In the genomic region with DNA sequence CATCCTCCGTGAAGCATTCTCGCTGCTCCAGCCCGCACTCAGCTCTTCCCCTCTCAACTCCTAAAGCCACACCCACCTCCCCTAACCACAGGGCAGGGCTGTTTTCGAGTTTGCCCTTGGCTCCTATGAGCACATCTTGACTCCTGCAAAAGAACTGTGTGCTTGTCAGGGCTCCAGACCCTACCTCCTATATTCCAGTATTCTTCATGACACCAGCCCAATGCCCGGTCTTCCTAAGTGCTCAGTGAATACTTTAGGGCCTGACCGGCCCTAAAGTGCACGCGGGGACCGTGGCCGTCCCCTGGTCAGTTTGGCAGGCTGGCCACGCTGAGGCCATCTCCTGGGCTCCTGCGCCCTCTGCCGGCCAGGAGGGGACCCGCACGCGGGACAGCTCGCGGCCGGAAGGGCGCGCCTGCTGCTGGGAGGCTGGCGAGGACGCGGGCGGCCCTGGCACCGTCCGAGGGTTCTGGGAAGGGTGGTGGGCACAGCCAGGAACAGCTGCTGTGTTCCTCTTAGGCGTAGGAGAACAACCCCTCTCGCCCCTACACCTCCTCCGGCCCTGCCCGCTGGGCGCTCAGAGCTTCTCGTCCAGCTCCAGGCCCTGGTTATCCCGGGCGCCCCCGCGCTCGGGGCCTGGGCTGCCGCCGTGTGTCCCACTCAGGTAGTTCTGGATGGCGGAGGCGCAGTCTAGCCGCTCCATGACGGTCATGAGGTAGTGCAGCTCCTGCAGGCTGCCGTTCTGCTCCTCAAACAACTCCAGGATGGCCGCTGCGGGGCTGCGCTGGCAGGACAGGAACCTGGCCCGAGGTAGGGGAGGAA, we compare ENCODE assay signal across 9 cellular contexts. TPM values are rescaled to one million over a fixed set of nuclear protein-coding genes. Genes with fewer than 3 reads are reported as not detected.
DNase-seq lines count a peak whose midpoint lies in the region; ATAC-seq and FAIRE-seq lines count a peak whose summit lies in the region.
"Had no signal": no experiment of that assay in that cellular context is flagged by ENCODE, and none has a peak within 500 bp of the region (broad histone marks: within the 10 kb centered on the region; RNA-seq: fewer than 3 reads in every experiment).

No MANE protein-coding gene starts in this region.

- peak overlapping the region; percentile 79 for H3K4me2 ChIP-seq in neuronal stem cell (ENCODE audit: insufficient read depth, low read length, poor library complexity, severe bottlenecking)

- FAIRE-seq in frontal cortex (lab: Jason Lieb, UNC), result no peak

- H3K79me1 ChIP-seq in neuronal stem cell (ENCODE audit: low read depth, low read length), result no peaks in the 10 kb centered on the region

- peak overlapping the region; percentile 20 for H2BK120ac ChIP-seq in neuronal stem cell (ENCODE audit: low read depth, low read length)

- DNase-seq in Caki2 (ENCODE audit: low read depth) (peak; percentile 85), HS-27A (ENCODE audit: low read depth) (peak; percentile 77), RPMI7951 (ENCODE audit: low read depth) (peak; percentile 69), activated gamma-delta T cell (lab: John Stamatoyannopoulos, UW) (peak; percentile 37), frontal cortex (ENCODE audit: low spot score in 2 of 2) (peak; percentile 78 to 90), neuronal stem cell (ENCODE audit: low spot score) (peak; percentile 82)

- no peak overlapping the region for H2BK12ac ChIP-seq in neuronal stem cell (ENCODE audit: low read length)

- peak overlapping the region; percentile 89 for H3K9ac ChIP-seq in neuronal stem cell (ENCODE audit: low read depth, low read length, poor library complexity)
- H3K9ac ChIP-seq in stomach smooth muscle (ENCODE audit: low read length in 2 of 2), result peak overlapping the region; percentile 65 to 81

- H3K4me1 ChIP-seq in neuronal stem cell (ENCODE audit: control insufficient read depth in 2 of 2, insufficient read depth in 1 of 2, low read depth in 1 of 2, low read length in 2 of 2) (peaks cover 11 to 15% of the 10 kb centered on the region in 2 donors), stomach smooth muscle (ENCODE audit: control insufficient read depth, insufficient read depth, low read length) (peaks cover 17% of the 10 kb centered on the region)

- H3K27me3 ChIP-seq in neuronal stem cell (ENCODE audit: control insufficient read depth in 3 of 3, insufficient read depth in 3 of 3, low read depth in 1 of 3, low read length in 3 of 3), result no peaks in the 10 kb centered on the region
- no peaks in the 10 kb centered on the region for H3K27me3 ChIP-seq in stomach smooth muscle (ENCODE audit: control insufficient read depth in 1 of 2, insufficient read depth in 2 of 2, low read length in 2 of 2)

- H2AK5ac ChIP-seq in neuronal stem cell (ENCODE audit: low read depth, low read length), result peak overlapping the region; percentile 38

- peak overlapping the region; percentile 62 for H2BK15ac ChIP-seq in neuronal stem cell (ENCODE audit: low read length)

- H3K14ac ChIP-seq in neuronal stem cell (ENCODE audit: low read length), result no peak overlapping the region

- in situ Hi-C loops in Caki2 (cut with HindIII; ENCODE audit: low pct_unique_long_range_greater_than_20kb, low sequenced_read_pairs), result no loop called here

- no peaks in the 10 kb centered on the region for H3K9me3 ChIP-seq in neuronal stem cell (replicated peaks in 1 of 2; ENCODE audit: control insufficient read depth in 2 of 2, insufficient read depth in 1 of 2, low read depth in 1 of 2, low read length in 2 of 2)
- no peaks in the 10 kb centered on the region for H3K9me3 ChIP-seq in stomach smooth muscle (ENCODE audit: control insufficient read depth in 2 of 2, low read length in 2 of 2)

- no peak overlapping the region for H4K91ac ChIP-seq in neuronal stem cell (ENCODE audit: low read depth, low read length, poor library complexity)

- H4K8ac ChIP-seq in neuronal stem cell (ENCODE audit: low read depth, low read length), result no peak overlapping the region

- peak overlapping the region; percentile 50 to 73 for H3K4me3 ChIP-seq in neuronal stem cell (ENCODE audit: low read length in 2 of 2)
- H3K4me3 ChIP-seq in stomach smooth muscle (ENCODE audit: low read length in 2 of 2), result peak overlapping the region; percentile 20 to 76

- no CpG with 5 or more reads among the region's 49 CpGs for WGBS in neuronal stem cell (ENCODE audit: extremely low coverage in 2 of 2, insufficient read length in 2 of 2, insufficient replicate concordance in 1 of 2), 2 donors

- H2AFZ ChIP-seq in neuronal stem cell (ENCODE audit: low read length), result peak overlapping the region; percentile 89

- peak overlapping the region; percentile 94 for H3K18ac ChIP-seq in neuronal stem cell (ENCODE audit: low read length)

- H3K36me3 ChIP-seq in neuronal stem cell (replicated peaks in 1 of 2; ENCODE audit: control insufficient read depth in 2 of 2, insufficient read depth in 2 of 2, low read length in 2 of 2) (no peaks in the 10 kb centered on the region), stomach smooth muscle (ENCODE audit: control insufficient read depth in 2 of 2, insufficient read depth in 2 of 2, low read length in 2 of 2) (no peaks in the 10 kb centered on the region)

- peak; percentile 94 for ATAC-seq in GM19463 (IDR thresholded peaks at IDR 0.05; ENCODE audit: unreplicated experiment)

- H3K27ac ChIP-seq in neuronal stem cell (replicated peaks; ENCODE audit: low read length) (no peak overlapping the region), stomach smooth muscle (ENCODE audit: low read length) (peak overlapping the region; percentile 70)

- H3K4ac ChIP-seq in neuronal stem cell (ENCODE audit: low read length), result no peak overlapping the region

- H2BK5ac ChIP-seq in neuronal stem cell (ENCODE audit: low read length), result no peak overlapping the region

- peak overlapping the region; percentile 28 for H3K23ac ChIP-seq in neuronal stem cell (ENCODE audit: low read depth, low read length, poor library complexity)

RNA-seq across cellular contexts. Expression of a gene that starts 11.0 kb away (rescaled TPM):
- total RNA-seq in Caki2 (2014; rRNA removed; shearing (Covaris generic); ENCODE audit: low replicate concordance), result 1.1 and 4.4 TPM in 2 replicates
- 0.10 and 0.12 TPM in 2 replicates for total RNA-seq in RPMI7951 (2014; rRNA removed; shearing (Covaris generic))
- under 0.01 TPM for total RNA-seq in frontal cortex
- polyA plus RNA-seq in neuronal stem cell (2013, experiment 1 of 2), result 2.5 TPM
- polyA plus RNA-seq in neuronal stem cell (2013, experiment 2 of 2), result 2.1 TPM

RNA-seq across cellular contexts. Expression of a gene that starts 14.3 kb away (rescaled TPM):
- not detected in 2 replicates for total RNA-seq in Caki2 (2014; rRNA removed; shearing (Covaris generic); ENCODE audit: low replicate concordance)
- total RNA-seq in RPMI7951 (2014; rRNA removed; shearing (Covaris generic)), result not detected in 2 replicates
- 0.82 TPM for total RNA-seq in frontal cortex
- polyA plus RNA-seq in neuronal stem cell (2013, experiment 1 of 2), result not detected
- polyA plus RNA-seq in neuronal stem cell (2013, experiment 2 of 2), result not detected
- total RNA-seq: temporal lobe had no signal

RNA-seq across cellular contexts. Expression of a gene that starts 25.0 kb away (rescaled TPM):
- not detected in 2 replicates for total RNA-seq in Caki2 (2014; rRNA removed; shearing (Covaris generic); ENCODE audit: low replicate concordance)
- total RNA-seq in RPMI7951 (2014; rRNA removed; shearing (Covaris generic)), result not detected in 2 replicates
- not detected for total RNA-seq in frontal cortex
- not detected for polyA plus RNA-seq in neuronal stem cell (2013, experiment 1 of 2)
- polyA plus RNA-seq in neuronal stem cell (2013, experiment 2 of 2), result not detected
- total RNA-seq: temporal lobe had no signal

RNA-seq across cellular contexts. Expression of a gene that starts 44.1 kb away (rescaled TPM):
- 12.4 and 34.2 TPM in 2 replicates for total RNA-seq in Caki2 (2014; rRNA removed; shearing (Covaris generic); ENCODE audit: low replicate concordance)
- 26.1 and 28.0 TPM in 2 replicates for total RNA-seq in RPMI7951 (2014; rRNA removed; shearing (Covaris generic))
- 6.9 TPM for total RNA-seq in frontal cortex
- 55.2 TPM for polyA plus RNA-seq in neuronal stem cell (2013, experiment 1 of 2)
- polyA plus RNA-seq in neuronal stem cell (2013, experiment 2 of 2), result 58.3 TPM

RNA-seq across cellular contexts. Expression of a gene that starts 44.8 kb away (rescaled TPM):
- 25.7 and 29.6 TPM in 2 replicates for total RNA-seq in Caki2 (2014; rRNA removed; shearing (Covaris generic); ENCODE audit: low replicate concordance)
- 7.8 and 8.9 TPM in 2 replicates for total RNA-seq in RPMI7951 (2014; rRNA removed; shearing (Covaris generic))
- 34.6 TPM for total RNA-seq in frontal cortex
- 25.3 TPM for polyA plus RNA-seq in neuronal stem cell (2013, experiment 1 of 2)
- 25.5 TPM for polyA plus RNA-seq in neuronal stem cell (2013, experiment 2 of 2)
